21 cellular contexts compared by ENCODE assay signal in the genomic region with DNA sequence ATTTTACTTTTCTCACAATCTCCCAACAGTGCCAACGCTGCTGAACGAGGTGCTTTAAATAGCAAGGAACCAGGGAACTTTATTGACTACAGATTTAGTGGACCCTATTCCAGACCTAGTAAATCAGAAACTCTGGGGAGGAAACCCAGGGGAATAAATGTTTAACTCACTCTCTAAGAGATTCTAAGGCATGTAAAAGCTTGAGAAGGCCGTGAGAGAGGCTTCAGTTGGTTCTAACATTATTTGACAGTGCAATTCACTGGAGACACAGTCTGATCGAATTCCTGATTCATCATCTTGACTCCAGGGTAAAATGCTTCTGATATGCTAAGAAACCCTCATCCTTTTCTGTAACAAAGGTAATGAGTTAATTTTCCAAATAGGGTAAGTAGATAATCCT.
"Had no signal": no experiment of that assay in that cellular context is flagged by ENCODE, and none has a peak within 500 bp of the region (broad histone marks: within the 10 kb centered on the region; RNA-seq: fewer than 3 reads in every experiment).

No MANE protein-coding gene starts in this region.

- ATAC-seq: left cardiac atrium; left lung; lower lobe of right lung; naive thymus-derived CD8-positive, alpha-beta T cell; psoas muscle; right lobe of liver; stimulated activated memory B cell treated with anti-CD40 and anti-IgM and Interleukin-4, amounts not matched to agents 10 μg/mL and 1 μg/mL and 100 μg/mL, for 72 hours; stimulated activated naive CD8-positive, alpha-beta T cell treated with anti-CD3 and anti-CD28 coated beads, Interleukin-15, amount 100 ng/mL, for 72 hours had no signal

- DNase-seq: hypothalamus; immature natural killer cell; kidney; left cardiac atrium; left lung; lower lobe of right lung; mammary epithelial cell; mesenchymal stem cell; naive thymus-derived CD8-positive, alpha-beta T cell; nephron progenitor cell; occipital lobe; psoas muscle; right lobe of liver; stimulated activated CD4-positive, alpha-beta T cell treated with anti-CD3 and anti-CD28 coated beads, Interleukin-1b, Interleukin-23, amount 100 ng/mL, for 48 hours; stimulated activated CD4-positive, alpha-beta T cell treated with anti-CD3 and anti-CD28 coated beads, Interleukin-2, amount 100 ng/mL, for 48 hours; stimulated activated CD4-positive, alpha-beta T cell treated with anti-CD3 and anti-CD28 coated beads, Interleukin-4, amount 100 ng/mL, for 4 hours; stimulated activated CD8-positive, alpha-beta memory T cell treated with anti-CD3 and anti-CD28 coated beads, Interleukin-4, amount 100 ng/mL, for 48 hours; stimulated activated naive CD4-positive, alpha-beta T cell treated with Interleukin-2 at 50 U/mL for 16 hours; stimulated activated naive CD8-positive, alpha-beta T cell treated with anti-CD3 and anti-CD28 coated beads, Interleukin-15, amount 100 ng/mL, for 72 hours; uterus had no signal
